Comparison of ENCODE assay signal across 8 cellular contexts in the genomic region with DNA sequence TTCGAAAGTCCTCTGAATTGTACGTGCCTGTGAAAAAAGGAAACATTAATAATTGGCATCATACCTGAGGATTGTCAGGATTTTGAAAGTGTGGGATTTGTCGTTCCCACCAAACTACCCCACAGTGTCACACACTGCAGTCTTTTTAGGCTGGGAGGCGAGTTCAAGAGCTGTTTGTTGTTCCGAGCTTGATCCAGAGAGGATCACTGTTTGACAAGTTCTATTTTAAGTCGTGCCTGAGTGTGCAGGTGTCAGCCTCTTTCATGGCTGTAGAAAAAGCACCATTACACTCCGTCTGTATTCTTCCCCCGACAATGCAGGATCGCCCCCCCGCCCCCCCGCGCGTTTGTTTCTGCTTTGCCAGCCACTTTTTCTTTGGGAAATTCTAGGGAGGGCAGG. TPM values are rescaled to one million over a fixed set of nuclear protein-coding genes. Genes with fewer than 3 reads are reported as not detected.
DNase-seq lines count a peak whose midpoint lies in the region; ATAC-seq and TF ChIP-seq lines count a peak whose summit lies in the region.

No MANE protein-coding gene starts in this region.

- POLR2A ChIA-PET in WTC11 (lab: Charles Lee): no interaction called here

- H3F3A ChIP-seq in GM23248 (ENCODE audit: insufficient read depth): no peaks in the 10 kb centered on the region

- no peaks in the 10 kb centered on the region for H3K9me3 Mint-ChIP-seq in WTC11

- H3K27me3 ChIP-seq in GM23248 (replicated peaks; ENCODE audit: insufficient read depth) (peaks cover 9% of the 10 kb centered on the region; the same call in 1 of the 2 replicates), heart left ventricle (no peaks in the 10 kb centered on the region), gastrocnemius medialis (no peaks in the 10 kb centered on the region)

- in situ Hi-C loops in GM23248 (cut with MboI) (no loop called here), gastrocnemius medialis (cut with MboI; ENCODE audit: low sequenced_read_pairs in 4 of 4) (no loop called here)

- H3K4me1 Mint-ChIP-seq in WTC11: peaks cover 50% of the 10 kb centered on the region

- CTCF ChIA-PET in WTC11 (lab: Charles Lee): interaction anchor here (1.0 kb wide), 1 partner anchor 108 kb away, joined by 4 read pairs; no protein-coding TSS in a partner anchor

- no peak overlapping the region for H3K9ac ChIP-seq in GM23248

- no peaks in the 10 kb centered on the region for H3K36me3 ChIP-seq in GM23248 (ENCODE audit: low read depth)
- H3K36me3 ChIP-seq in heart left ventricle: no peaks in the 10 kb centered on the region
- no peaks in the 10 kb centered on the region for H3K36me3 ChIP-seq in gastrocnemius medialis

- peak overlapping the region; percentile 83 for H3K4me3 Mint-ChIP-seq in WTC11

- DNase-seq in GM23248: peak; percentile 5
- no peak for DNase-seq in WTC11 (ENCODE audit: low spot score)
- no peak for DNase-seq in heart left ventricle
- no peak for DNase-seq in gastrocnemius medialis
- no peak for DNase-seq in CD1c-positive myeloid dendritic cell (ENCODE audit: extremely low spot score)

- ATAC-seq in WTC11 (no peak), heart left ventricle (peak; percentile 23 to 51 (median 40)), gastrocnemius medialis (peak; percentile 47 to 54), GM18519 (IDR thresholded peaks at IDR 0.05; ENCODE audit: low FRiP score, unreplicated experiment) (no peak), GM21367 (IDR thresholded peaks at IDR 0.05; ENCODE audit: unreplicated experiment) (no peak)
- ATAC-seq in activated CD4-positive, CD25-positive, alpha-beta regulatory T cell treated with anti-CD3 and anti-CD28 coated beads, Interleukin-2, amount 50 U/mL, for 24 hours: no peak

- TF ChIP-seq CTCF in WTC11 (IDR thresholded peaks at IDR 0.05): no peak
- no peak for TF ChIP-seq CTCF in heart left ventricle (IDR thresholded peaks at IDR 0.05)
- no peak for TF ChIP-seq CTCF in gastrocnemius medialis (IDR thresholded peaks at IDR 0.05 in 4 of 5, conservative IDR thresholded peaks at IDR 0.05 in 1 of 5)

- H3K36me3 Mint-ChIP-seq in WTC11: no peaks in the 10 kb centered on the region

- H3K27me3 Mint-ChIP-seq in WTC11 (ENCODE audit: low read depth): no peaks in the 10 kb centered on the region

- peak overlapping the region; percentile 83 for H3K4me3 ChIP-seq in GM23248
- H3K4me3 ChIP-seq in heart left ventricle: peak overlapping the region; percentile 71 to 90 (median 84)
- peak overlapping the region; percentile 72 to 95 (median 84) for H3K4me3 ChIP-seq in gastrocnemius medialis

- H3K4me1 ChIP-seq in GM23248 (ENCODE audit: insufficient read depth): no peaks in the 10 kb centered on the region
- H3K4me1 ChIP-seq in heart left ventricle: peaks cover 0 to 34% (median 19%) of the 10 kb centered on the region in 12 donors
- peaks cover 7 to 12% of the 10 kb centered on the region in 2 donors for H3K4me1 ChIP-seq in gastrocnemius medialis

- 1% methylated on average over 13 of the region's 13 CpGs for whole genome bisulfite sequencing in GM23248 (ENCODE audit: low coverage in 1 of 2, low lambda C conversion rate in 2 of 2, missing lambda C conversion rate in 2 of 2), 2 experiments
- WGBS in heart left ventricle, 4 donors: 8 to 11% (median 10%) methylated on average over 13 of the region's 13 CpGs

- 0 out of 2 replicates have a peak, but pooled peaks cover 4% of the 10 kb centered on the region for H4K20me1 ChIP-seq in GM23248 (ENCODE audit: insufficient read depth)

- no peak overlapping the region for H3K27ac ChIP-seq in GM23248
- H3K27ac ChIP-seq in heart left ventricle: peak overlapping the region in 10 of 12 donors; percentile 65 to 88 (median 75)
- peak overlapping the region; percentile 74 to 81 (median 77) for H3K27ac ChIP-seq in gastrocnemius medialis

- H3K9me3 ChIP-seq in GM23248 (ENCODE audit: low read depth): no peaks in the 10 kb centered on the region
- H3K9me3 ChIP-seq in heart left ventricle: no peaks in the 10 kb centered on the region
- H3K9me3 ChIP-seq in gastrocnemius medialis: no peaks in the 10 kb centered on the region

- no peak for TF ChIP-seq POLR2A in heart left ventricle (IDR thresholded peaks at IDR 0.05)
- TF ChIP-seq POLR2A in gastrocnemius medialis (IDR thresholded peaks at IDR 0.05): no peak

- H3K9me2 ChIP-seq in GM23248 (ENCODE audit: insufficient read depth): no peaks in the 10 kb centered on the region

- intact Hi-C loops in heart left ventricle (cut with DNase I) (loop anchor here in 3 of 10 donors (10.0 kb wide), 2 partner anchors 213 to 287 kb away; no protein-coding TSS in a partner anchor), gastrocnemius medialis (cut with DNase I; ENCODE audit: low total_unique reads) (loop anchor here (10.0 kb wide), 1 partner anchor 1397 kb away; no protein-coding TSS in a partner anchor)

- H3K79me2 ChIP-seq in GM23248 (ENCODE audit: insufficient read depth): no peaks in the 10 kb centered on the region

- peak overlapping the region; percentile 28 for H3K4me2 ChIP-seq in GM23248 (ENCODE audit: unreplicated experiment)

- peak overlapping the region; percentile 46; the same call in 1 of the 2 replicates for H2AFZ ChIP-seq in GM23248

- H3K27ac Mint-ChIP-seq in WTC11: no peak overlapping the region

TF ChIP-seq in WTC11, 78 proteins besides CTCF, POLR2A, EP300 and RAD21:
- no peak for TF ChIP-seq OVOL2 (CRISPR knock-in tag; IDR thresholded peaks at IDR 0.05; ENCODE audit: borderline replicate concordance)

RNA-seq across cellular contexts. Expression of gene NBEA, which starts 0.6 kb away (rescaled TPM):
- 3.7 and 5.7 TPM in 2 replicates for total RNA-seq in GM23248 (2014; rRNA removed; shearing (Covaris generic))
- polyA plus RNA-seq in GM23248 (2016; fragmentation: Nextera tagmentation; extraction: Ambion mirVana): 1.8 and 1.9 TPM in 2 replicates
- total RNA-seq in WTC11 (2021): 19.4 to 21.0 TPM (median 20.9 TPM) in 3 replicates
- 10 to 100 TPM; 18.8 to 39.2 (median 25.0) TPM for total RNA-seq in heart left ventricle
- 1 to 10 TPM; 5.0 to 9.2 TPM for polyA plus RNA-seq in heart left ventricle
- total RNA-seq in gastrocnemius medialis: 1 to 10 TPM; 4.1 to 5.1 (median 4.7) TPM

Comparison
In these comparisons a context has a peak if more than half of its experiments do, and no peak if none do; other contexts are left out.
1. ATAC-seq: peak in heart left ventricle (4 of 4) and gastrocnemius medialis (2 of 2); none in WTC11 (single experiment), GM18519 (single experiment), GM21367 (single experiment) and activated CD4-positive, CD25-positive, alpha-beta regulatory T cell treated with anti-CD3 and anti-CD28 coated beads, Interleukin-2, amount 50 U/mL, for 24 hours (0 of 2).
2. Peak in every context shown above with its lines, with median percentiles within 50 percentile points of each other: H3K4me3 ChIP-seq.